In genomic region chr10:123038782-123039631, GRCh38 we compare ENCODE assay signal across 1 cellular context.
TF ChIP-seq lines count a peak whose summit lies in the region.

No MANE protein-coding gene starts in this region.

TF ChIP-seq in endothelial cell of umbilical vein, 7 proteins besides CTCF, POLR2A, EP300 and RAD21:
- TF ChIP-seq JUN (IDR thresholded peaks at IDR 0.05; ENCODE audit: borderline replicate concordance, insufficient read depth, insufficient read length, low read depth) (no peak), MYC (IDR thresholded peaks at IDR 0.05; ENCODE audit: low read depth, low read length) (no peak)
